ENCODE assay signal across 17 cellular contexts in genomic region chr7:16975712-16976111, GRCh38.
A peak's percentile ranks its signal among the peaks of the same experiment; 100 is the strongest.
DNase-seq lines count a peak whose midpoint lies in the region; ATAC-seq and TF ChIP-seq lines count a peak whose summit lies in the region.
"Had no signal": no experiment of that assay in that cellular context is flagged by ENCODE, and none has a peak within 500 bp of the region (broad histone marks: within the 10 kb centered on the region; RNA-seq: fewer than 3 reads in every experiment).

No MANE protein-coding gene starts in this region.

- no peaks in the 10 kb centered on the region for H3K27me3 ChIP-seq in IMR-90 (ENCODE audit: control insufficient read depth, insufficient read depth, low read length)
- H3K27me3 ChIP-seq in CD8-positive, alpha-beta memory T cell (ENCODE audit: insufficient read depth, low read length, poor library complexity, severe bottlenecking), result no peaks in the 10 kb centered on the region

- WGBS in IMR-90 (ENCODE audit: extremely low coverage in 2 of 2, insufficient read length in 1 of 2), 2 experiments, result no CpG with 5 or more reads among the region's 1 CpG

- no peak overlapping the region; the same call in 1 of the 2 replicates for H3K18ac ChIP-seq in IMR-90 (ENCODE audit: low read depth, low read length)

- peaks cover 5% of the 10 kb centered on the region in 2 donors for H3K27me3 Mint-ChIP-seq in CD8-positive, alpha-beta memory T cell
- no peaks in the 10 kb centered on the region for H3K27me3 Mint-ChIP-seq in chondrocyte (ENCODE audit: low read depth)

- TF ChIP-seq RAD21 in IMR-90 (IDR thresholded peaks at IDR 0.05; ENCODE audit: low read length), result no peak

- H2BK5ac ChIP-seq in IMR-90 (ENCODE audit: low read depth, low read length, poor library complexity, severe bottlenecking), result no peak overlapping the region

- no peak overlapping the region for H2BK15ac ChIP-seq in IMR-90 (ENCODE audit: low read depth, low read length)

- H3K36me3 Mint-ChIP-seq in CD8-positive, alpha-beta memory T cell, result no peaks in the 10 kb centered on the region
- H3K36me3 Mint-ChIP-seq in chondrocyte (ENCODE audit: low read depth), result no peaks in the 10 kb centered on the region
- H3K36me3 Mint-ChIP-seq: CD8-positive, alpha-beta T cell had no signal

- H3K23ac ChIP-seq in IMR-90 (ENCODE audit: low read depth, low read length), result no peak overlapping the region

- H3K9me3 Mint-ChIP-seq in CD8-positive, alpha-beta memory T cell, result no peaks in the 10 kb centered on the region
- H3K9me3 Mint-ChIP-seq in chondrocyte (ENCODE audit: low read depth), result no peaks in the 10 kb centered on the region
- H3K9me3 Mint-ChIP-seq: CD8-positive, alpha-beta T cell; central memory CD8-positive, alpha-beta T cell had no signal

- H2BK120ac ChIP-seq in IMR-90 (ENCODE audit: low read depth, low read length), result no peak overlapping the region

- no peaks in the 10 kb centered on the region for H3K79me1 ChIP-seq in IMR-90 (ENCODE audit: low read depth in 1 of 2, low read length in 2 of 2)

- H3K4me1 Mint-ChIP-seq in CD8-positive, alpha-beta memory T cell, result peaks cover 6 to 9% (median 7%) of the 10 kb centered on the region in 3 donors
- H3K4me1 Mint-ChIP-seq in chondrocyte (ENCODE audit: low read depth), result peaks cover 26% of the 10 kb centered on the region
- H3K4me1 Mint-ChIP-seq: central memory CD8-positive, alpha-beta T cell had no signal

- H2AK5ac ChIP-seq in IMR-90 (ENCODE audit: low read depth, low read length), result no peak overlapping the region

- no peak overlapping the region for H3K4ac ChIP-seq in IMR-90 (ENCODE audit: low read depth, low read length)

- no peak overlapping the region for H4K91ac ChIP-seq in IMR-90 (ENCODE audit: insufficient read depth, low read depth, low read length)

- no peak for DNase-seq in IMR-90
- peak; percentile 51 for DNase-seq in germinal center (ENCODE audit: low spot score)
- no peak for DNase-seq in CD8-positive, alpha-beta memory T cell
- no peak for DNase-seq in chondrocyte (ENCODE audit: low spot score)
- no peak for DNase-seq in hippocampal formation (lab: John Stamatoyannopoulos, UW)
- DNase-seq: activated CD4-positive, alpha-beta T cell treated with anti-CD3 and anti-CD28 coated beads, Interleukin-2, amount 50 U/mL, for 1 hour; CD8-positive, alpha-beta T cell; mesendoderm; NCI-H1105; stimulated activated CD4-positive, alpha-beta T cell treated with anti-CD3 and anti-CD28 coated beads, Interleukin-2, amount 100 ng/mL, for 24 hours; stimulated activated naive CD4-positive, alpha-beta T cell treated with Interleukin-2 at 50 U/mL for 16 hours had no signal

- H4K8ac ChIP-seq in IMR-90 (ENCODE audit: low read depth in 2 of 2, low read length in 2 of 2), result no peak overlapping the region

- POLR2A ChIA-PET in IMR-90 (lab: Charles Lee; ENCODE audit: unreplicated experiment), result no interaction called here
- POLR2A ChIA-PET in CD8-positive, alpha-beta memory T cell (lab: Charles Lee), result no interaction called here

- TF ChIP-seq CTCF in IMR-90 (conservative IDR thresholded peaks at IDR 0.05; ENCODE audit: low read depth, low read length) (no peak), chondrocyte (IDR thresholded peaks at IDR 0.05) (no peak)

- H3K27ac Mint-ChIP-seq in CD8-positive, alpha-beta memory T cell, result no peak overlapping the region
- H3K27ac Mint-ChIP-seq in chondrocyte (ENCODE audit: unreplicated experiment), result no peak overlapping the region
- H3K27ac Mint-ChIP-seq: CD8-positive, alpha-beta T cell had no signal

- H3K9me1 ChIP-seq in IMR-90 (ENCODE audit: insufficient read depth, low read length), result peaks cover 5% of the 10 kb centered on the region

- no TSS peak for BruUV-seq in IMR-90 (replicated peaks; lab: Mats Ljungman, UMichigan)

- no peak overlapping the region for H3K9ac ChIP-seq in IMR-90 (ENCODE audit: low read depth, low read length)

- H3K36me3 ChIP-seq in IMR-90 (ENCODE audit: control insufficient read depth, insufficient read depth, low read length), result no peaks in the 10 kb centered on the region
- no peaks in the 10 kb centered on the region for H3K36me3 ChIP-seq in CD8-positive, alpha-beta memory T cell (ENCODE audit: insufficient read depth, low read length)
- H3K36me3 ChIP-seq: prostate gland had no signal

- H3K14ac ChIP-seq in IMR-90 (replicated peaks; ENCODE audit: low read depth, low read length), result no peak overlapping the region; the same call in 1 of the 2 replicates

- dilution Hi-C loops in IMR-90 (cut with HindIII; ENCODE audit: low sequenced_read_pairs, unreplicated experiment), result no loop called here

- ATAC-seq in GM18861 (IDR thresholded peaks at IDR 0.05; ENCODE audit: unreplicated experiment) (peak; percentile 78), GM21576 (IDR thresholded peaks at IDR 0.05; ENCODE audit: unreplicated experiment) (peak; percentile 75), IMR-90 (ENCODE audit: low read depth) (no peak), HG03139 (IDR thresholded peaks at IDR 0.05; ENCODE audit: unreplicated experiment) (no peak)
- ATAC-seq: CD8-positive, alpha-beta T cell had no signal

- CTCF ChIA-PET in IMR-90 (lab: Yijun Ruan, JAX), result interaction anchor here (0.6 kb wide), 1 partner anchor 429 kb away, joined by 5 read pairs; no protein-coding TSS in a partner anchor
- CTCF ChIA-PET in CD8-positive, alpha-beta memory T cell (lab: Charles Lee), result no interaction called here

- no peak overlapping the region for H3K27ac ChIP-seq in IMR-90 (ENCODE audit: insufficient read depth, low read length)
- no peak overlapping the region for H3K27ac ChIP-seq in CD8-positive, alpha-beta memory T cell (ENCODE audit: low read depth, low read length)
- H3K27ac ChIP-seq: epithelial cell of prostate, prostate gland had no signal

- no peak overlapping the region for H3K56ac ChIP-seq in IMR-90 (ENCODE audit: extremely low read depth, insufficient read depth, low read length)

- no peak overlapping the region for H3K4me3 ChIP-seq in IMR-90 (ENCODE audit: insufficient read depth, low read depth, low read length)
- no peak overlapping the region for H3K4me3 ChIP-seq in CD8-positive, alpha-beta memory T cell (ENCODE audit: low read length)
- H3K4me3 ChIP-seq: prostate gland had no signal

- H4K20me1 ChIP-seq in IMR-90 (ENCODE audit: insufficient read depth, low read length), result no peaks in the 10 kb centered on the region

- H4K5ac ChIP-seq in IMR-90 (ENCODE audit: low read depth, low read length), result 0 out of 2 replicates have a peak overlapping the region, but pooled peaks have one; percentile 26

- intact Hi-C loops in IMR-90 (cut with micrococcal nuclease), result loop anchor here (5.0 kb wide), 1 partner anchor 38 kb away; no protein-coding TSS in a partner anchor

- no peak overlapping the region for H2BK20ac ChIP-seq in IMR-90 (ENCODE audit: low read depth, low read length)

- H3K9me3 ChIP-seq in IMR-90 (ENCODE audit: control insufficient read depth, insufficient read depth, low read length), result no peaks in the 10 kb centered on the region
- H3K9me3 ChIP-seq in CD8-positive, alpha-beta memory T cell (ENCODE audit: low read length), result no peaks in the 10 kb centered on the region
- H3K9me3 ChIP-seq: prostate gland had no signal

- H3K4me3 Mint-ChIP-seq in CD8-positive, alpha-beta memory T cell, result no peak overlapping the region
- H3K4me3 Mint-ChIP-seq in chondrocyte (ENCODE audit: unreplicated experiment), result no peak overlapping the region
- H3K4me3 Mint-ChIP-seq: CD8-positive, alpha-beta T cell; central memory CD8-positive, alpha-beta T cell had no signal

- no peak overlapping the region for H2AFZ ChIP-seq in IMR-90 (replicated peaks; ENCODE audit: low read length, poor library complexity)

- in situ Hi-C loops in IMR-90 (cut with MboI; ENCODE audit: low sequenced_read_pairs), result no loop called here

- TF ChIP-seq POLR2A in IMR-90 (IDR thresholded peaks at IDR 0.05; ENCODE audit: low read depth, low read length), result no peak

- H3K4me1 ChIP-seq in IMR-90 (ENCODE audit: control insufficient read depth, insufficient read depth, low read length), result peaks cover 6% of the 10 kb centered on the region
- no peaks in the 10 kb centered on the region for H3K4me1 ChIP-seq in CD8-positive, alpha-beta memory T cell (ENCODE audit: insufficient read depth, low read length)
- H3K4me1 ChIP-seq: prostate gland had no signal

- no peak overlapping the region for H3K4me2 ChIP-seq in IMR-90 (ENCODE audit: low read depth, low read length)

- H2AK9ac ChIP-seq in IMR-90 (replicated peaks; ENCODE audit: low read depth, low read length, poor library complexity), result no peak overlapping the region

TF ChIP-seq in IMR-90, 13 proteins besides CTCF, POLR2A, EP300 and RAD21 (continues in another document):
- TF ChIP-seq RCOR1 (IDR thresholded peaks at IDR 0.05; ENCODE audit: insufficient replicate concordance, low read length) (no peak), NFE2L2 (IDR thresholded peaks at IDR 0.05; ENCODE audit: low read depth, low read length) (no peak), MXI1 (IDR thresholded peaks at IDR 0.05; ENCODE audit: borderline replicate concordance, low read depth, low read length) (no peak), FOS (IDR thresholded peaks at IDR 0.05; ENCODE audit: low read depth, low read length) (no peak), ELK1 (IDR thresholded peaks at IDR 0.05; ENCODE audit: borderline replicate concordance, low read depth, low read length) (no peak), CEBPB (IDR thresholded peaks at IDR 0.05; ENCODE audit: low read depth, low read length) (no peak), USF2 (IDR thresholded peaks at IDR 0.05; ENCODE audit: low read depth, low read length) (no peak), RFX5 (IDR thresholded peaks at IDR 0.05; ENCODE audit: low read depth, low read length) (no peak), CHD1 (IDR thresholded peaks at IDR 0.05; ENCODE audit: low read depth, low read length) (no peak), MAFK (IDR thresholded peaks at IDR 0.05; ENCODE audit: low read depth, low read length) (no peak), BHLHE40 (IDR thresholded peaks at IDR 0.05; ENCODE audit: low read depth, low read length) (no peak), SMC3 (IDR thresholded peaks at IDR 0.05; ENCODE audit: low read depth, low read length) (no peak)

Comparison
In these comparisons a context has a peak if more than half of its experiments do, and no peak if none do; other contexts are left out.
1. ATAC-seq: peak in GM18861 (single experiment) and GM21576 (single experiment); none in IMR-90 (single experiment) and HG03139 (single experiment).